11 cellular contexts compared by ENCODE assay signal in the genomic region with DNA sequence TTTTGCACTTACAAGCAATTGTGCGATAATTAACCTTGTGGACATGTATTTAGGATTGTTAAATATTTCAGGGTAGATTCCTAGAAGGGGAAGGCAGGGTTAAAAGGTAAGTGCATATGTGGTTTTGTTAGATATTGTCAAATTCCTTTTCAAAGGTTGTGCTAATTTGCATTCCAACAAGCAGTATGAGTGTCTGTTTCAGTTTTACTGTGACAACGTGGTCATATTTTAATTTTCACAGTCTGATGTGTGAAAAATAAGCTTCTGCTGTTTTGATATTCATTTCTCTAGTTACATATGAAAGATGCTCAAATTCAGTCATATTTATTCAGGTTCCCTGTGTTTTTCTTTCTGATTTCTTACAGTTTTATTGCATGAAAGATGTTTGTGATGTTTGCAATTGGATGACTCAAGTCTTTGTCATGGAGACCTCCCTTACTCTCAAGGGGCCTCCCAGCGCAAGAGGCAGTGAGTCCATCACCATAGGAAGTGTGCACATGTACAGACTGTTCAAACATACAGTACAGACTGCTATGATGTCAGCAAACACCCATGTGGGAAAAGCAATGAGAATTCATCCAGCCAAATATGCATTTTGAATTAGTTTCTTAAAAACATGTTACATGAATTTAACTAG.
DNase-seq lines count a peak whose midpoint lies in the region; ATAC-seq and TF ChIP-seq lines count a peak whose summit lies in the region.
"Had no signal": no experiment of that assay in that cellular context is flagged by ENCODE, and none has a peak within 500 bp of the region (broad histone marks: within the 10 kb centered on the region; RNA-seq: fewer than 3 reads in every experiment).

No MANE protein-coding gene starts in this region.

- no peak for TF ChIP-seq CTCF in foreskin fibroblast (IDR thresholded peaks at IDR 0.05; ENCODE audit: low read depth, low read length)

- CTCF ChIA-PET in naive thymus-derived CD4-positive, alpha-beta T cell (lab: Charles Lee) = no interaction called here

- peak; percentile 93 for ATAC-seq in GM18907 (IDR thresholded peaks at IDR 0.05; ENCODE audit: unreplicated experiment)
- peak; percentile 63 for ATAC-seq in GM21526 (IDR thresholded peaks at IDR 0.05; ENCODE audit: low FRiP score, unreplicated experiment)
- peak; percentile 86 for ATAC-seq in HG03432 (IDR thresholded peaks at IDR 0.05; ENCODE audit: unreplicated experiment)
- no peak for ATAC-seq in naive thymus-derived CD4-positive, alpha-beta T cell

- DNase-seq in foreskin fibroblast (peak; percentile 9 to 45), NCI-H524 treated with DMSO at 0.1 percent for 48 hours (lab: John Stamatoyannopoulos, UW) (no peak)
- no peak for DNase-seq in naive thymus-derived CD4-positive, alpha-beta T cell
- DNase-seq in activated naive CD4-positive, alpha-beta T cell treated with Interleukin-2 at 50 U/mL for 16 hours = no peak
- DNase-seq: activated effector memory CD4-positive, alpha-beta T cell treated with Interleukin-2 at 50 U/mL for 16 hours; kidney; NCI-H1694 treated with DMSO at 0.1 percent for 48 hours had no signal

- H3K9me3 ChIP-seq in naive thymus-derived CD4-positive, alpha-beta T cell (ENCODE audit: control insufficient read depth in 2 of 3, low read length in 3 of 3) = no peaks in the 10 kb centered on the region
- H3K9me3 ChIP-seq: prostate gland had no signal

- peaks cover 0 to 27% (median 10%) of the 10 kb centered on the region in 5 donors for H3K27me3 Mint-ChIP-seq in naive thymus-derived CD4-positive, alpha-beta T cell

- POLR2A ChIA-PET in naive thymus-derived CD4-positive, alpha-beta T cell (lab: Charles Lee) = no interaction called here

- H3K4me1 Mint-ChIP-seq in naive thymus-derived CD4-positive, alpha-beta T cell = no peaks in the 10 kb centered on the region

- peaks cover 0 to 3% (median 0%) of the 10 kb centered on the region in 11 donors for H3K9me3 Mint-ChIP-seq in naive thymus-derived CD4-positive, alpha-beta T cell

- intact Hi-C loops in naive thymus-derived CD4-positive, alpha-beta T cell (cut with micrococcal nuclease) = no loop called here

- no peaks in the 10 kb centered on the region for H3K4me1 ChIP-seq in naive thymus-derived CD4-positive, alpha-beta T cell (ENCODE audit: control insufficient read depth in 2 of 2, insufficient read depth in 2 of 2, low read length in 2 of 2)
- H3K4me1 ChIP-seq: prostate gland had no signal

- H3K36me3 ChIP-seq in naive thymus-derived CD4-positive, alpha-beta T cell (ENCODE audit: control insufficient read depth in 2 of 3, insufficient read depth in 3 of 3, low read length in 3 of 3) = no peaks in the 10 kb centered on the region
- H3K36me3 ChIP-seq: prostate gland had no signal

- H3K27ac Mint-ChIP-seq in naive thymus-derived CD4-positive, alpha-beta T cell = no peak overlapping the region

- H3K4me3 ChIP-seq in foreskin fibroblast (ENCODE audit: low read depth in 1 of 2, low read length in 2 of 2) = no peak overlapping the region
- H3K4me3 ChIP-seq in naive thymus-derived CD4-positive, alpha-beta T cell (ENCODE audit: low read length) = no peak overlapping the region
- H3K4me3 ChIP-seq: prostate gland had no signal

- H3K36me3 Mint-ChIP-seq in naive thymus-derived CD4-positive, alpha-beta T cell = no peaks in the 10 kb centered on the region

- H3K4me3 Mint-ChIP-seq in naive thymus-derived CD4-positive, alpha-beta T cell = no peak overlapping the region

- H3K27me3 ChIP-seq in naive thymus-derived CD4-positive, alpha-beta T cell (ENCODE audit: control insufficient read depth in 2 of 2, insufficient read depth in 2 of 2, low read length in 2 of 2) = no peaks in the 10 kb centered on the region

- H3K27ac ChIP-seq in naive thymus-derived CD4-positive, alpha-beta T cell (ENCODE audit: low read depth, low read length) = no peak overlapping the region
- H3K27ac ChIP-seq: prostate gland had no signal

Comparison
In these comparisons a context has a peak if more than half of its experiments do, and no peak if none do; other contexts are left out.
1. DNase-seq: peak in foreskin fibroblast (2 of 2); none in NCI-H524 treated with DMSO at 0.1 percent for 48 hours (single experiment), naive thymus-derived CD4-positive, alpha-beta T cell (0 of 9) and activated naive CD4-positive, alpha-beta T cell treated with Interleukin-2 at 50 U/mL for 16 hours (single experiment).